In the genomic region with DNA sequence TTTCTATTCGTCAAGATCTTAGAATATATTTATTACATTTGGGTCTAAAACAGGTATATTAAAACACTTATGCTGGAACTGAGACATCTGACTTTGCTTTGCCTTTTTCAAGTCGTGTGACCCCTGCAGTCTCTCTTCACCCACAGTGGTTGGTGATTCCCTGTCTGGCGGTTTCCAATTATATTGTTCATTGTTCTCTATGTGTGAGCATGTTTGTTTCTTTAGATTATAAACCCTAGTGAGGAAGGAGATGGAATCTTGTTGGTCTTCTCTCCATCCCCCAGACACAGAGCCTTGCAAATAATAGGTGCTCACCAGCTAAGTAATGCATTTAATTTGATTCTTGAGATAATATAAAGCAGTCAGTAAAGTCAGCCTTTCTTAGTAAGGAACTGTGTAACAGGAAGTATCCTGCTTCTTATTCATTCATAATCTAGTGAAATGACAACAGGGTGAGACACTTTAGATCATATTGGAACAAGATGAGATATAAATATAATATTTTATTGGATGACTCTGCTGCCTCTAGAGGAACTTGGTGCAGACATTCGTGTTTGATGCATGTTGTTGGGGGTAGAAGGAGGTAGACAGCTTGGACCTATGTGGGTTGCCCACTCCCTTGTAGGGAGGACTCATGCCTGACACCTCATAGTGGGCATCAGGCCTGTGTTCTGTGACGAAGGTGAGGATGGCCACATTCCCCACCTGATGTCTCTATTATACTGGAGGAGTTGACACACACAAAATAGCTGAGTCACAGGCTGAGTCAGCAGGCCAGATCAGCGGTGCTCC, we compare ENCODE assay signal across 8 cellular contexts.
DNase-seq lines count a peak whose midpoint lies in the region; ATAC-seq and TF ChIP-seq lines count a peak whose summit lies in the region.

No MANE protein-coding gene starts in this region.

- TF ChIP-seq CTCF in thyroid gland (IDR thresholded peaks at IDR 0.05) (no peak), upper lobe of right lung (IDR thresholded peaks at IDR 0.05) (no peak)

- no peaks in the 10 kb centered on the region for H3K9me3 ChIP-seq in thyroid gland
- H3K9me3 ChIP-seq in upper lobe of right lung, result no peaks in the 10 kb centered on the region

- TF ChIP-seq POLR2A in thyroid gland (IDR thresholded peaks at IDR 0.05), result no peak

- H3K4me1 ChIP-seq in thyroid gland (peaks cover 19 to 31% of the 10 kb centered on the region in 2 donors), upper lobe of right lung (peaks cover 6% of the 10 kb centered on the region)

- ATAC-seq in HG02623 (IDR thresholded peaks at IDR 0.05; ENCODE audit: unreplicated experiment), result no peak
- ATAC-seq in upper lobe of right lung, result no peak

- no peak overlapping the region for H3K4me3 ChIP-seq in thyroid gland (replicated peaks in 1 of 3)
- no peak overlapping the region for H3K4me3 ChIP-seq in upper lobe of right lung

- peak; percentile 46 for DNase-seq in stimulated activated naive CD4-positive, alpha-beta T cell treated with Interleukin-2 at 50 U/mL for 16 hours (lab: John Stamatoyannopoulos, UW)
- DNase-seq in stimulated activated naive CD4-positive, alpha-beta T cell (lab: John Stamatoyannopoulos, UW), result no peak
- DNase-seq in SW480 (ENCODE audit: low spot score) (peak; percentile 81), head of caudate nucleus (peak; percentile 29 to 90 (median 69)), thyroid gland (peak; percentile 36 to 66), NCI-H1092 treated with DMSO at 0.1 percent for 48 hours (lab: John Stamatoyannopoulos, UW) (no peak), upper lobe of right lung (no peak)

- no peaks in the 10 kb centered on the region for H3K36me3 ChIP-seq in thyroid gland
- no peaks in the 10 kb centered on the region for H3K36me3 ChIP-seq in upper lobe of right lung

- intact Hi-C loops in head of caudate nucleus (cut with DNase I), result no loop called here
- intact Hi-C loops in thyroid gland (cut with DNase I), result no loop called here
- intact Hi-C loops in upper lobe of right lung (cut with DNase I), result no loop called here

- 72 to 77% methylated on average over 6 of the region's 6 CpGs for WGBS in thyroid gland, 2 donors

- no peak overlapping the region for H3K27ac ChIP-seq in thyroid gland
- H3K27ac ChIP-seq in upper lobe of right lung, result no peak overlapping the region

- no peaks in the 10 kb centered on the region for H3K27me3 ChIP-seq in thyroid gland
- H3K27me3 ChIP-seq in upper lobe of right lung, result no peaks in the 10 kb centered on the region

Comparison
In these comparisons a context has a peak if more than half of its experiments do, and no peak if none do; other contexts are left out.
1. DNase-seq: peak in stimulated activated naive CD4-positive, alpha-beta T cell treated with Interleukin-2 at 50 U/mL for 16 hours (single experiment), SW480 (single experiment), head of caudate nucleus (42 of 42) and thyroid gland (2 of 2); none in stimulated activated naive CD4-positive, alpha-beta T cell (0 of 6), NCI-H1092 treated with DMSO at 0.1 percent for 48 hours (single experiment) and upper lobe of right lung (single experiment).